Comparison of ENCODE assay signal across 13 cellular contexts in the genomic region with DNA sequence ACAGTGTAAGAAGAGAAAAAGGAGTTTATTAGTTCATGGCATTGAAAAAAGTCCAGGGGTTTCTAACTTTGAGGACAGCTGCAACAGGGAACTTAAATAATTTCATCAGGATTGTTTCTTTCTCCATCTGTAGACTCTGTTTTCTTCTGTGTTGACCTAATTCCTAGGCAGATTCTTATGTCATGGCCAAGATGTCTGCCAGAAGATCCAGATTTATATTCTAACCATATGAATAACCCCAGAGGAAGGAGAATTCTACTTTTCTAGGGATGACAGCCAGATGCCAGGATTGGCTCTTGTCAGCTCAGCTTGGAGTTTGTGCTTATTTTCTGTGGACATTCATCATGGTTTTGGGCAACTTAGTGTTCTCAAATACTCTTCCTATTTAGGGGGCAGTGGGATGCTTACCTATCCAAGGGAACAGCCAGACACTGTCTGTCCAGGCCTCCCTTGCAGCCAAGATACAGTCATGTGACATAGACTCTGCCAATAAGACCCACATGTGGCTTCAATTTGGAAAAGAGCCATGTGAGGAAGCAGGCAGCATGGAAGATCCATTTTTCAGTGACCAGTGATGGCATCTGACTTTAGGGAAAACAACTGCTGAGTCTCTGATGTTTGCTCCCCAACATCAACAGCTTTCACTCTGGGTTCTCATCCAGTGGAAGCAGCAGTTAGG. TPM values are rescaled to one million over a fixed set of nuclear protein-coding genes. Genes with fewer than 3 reads are reported as not detected.
A peak's percentile ranks its signal among the peaks of the same experiment; 100 is the strongest.
DNase-seq lines count a peak whose midpoint lies in the region; ATAC-seq lines count a peak whose summit lies in the region.
"Had no signal": no experiment of that assay in that cellular context is flagged by ENCODE, and none has a peak within 500 bp of the region (broad histone marks: within the 10 kb centered on the region; RNA-seq: fewer than 3 reads in every experiment).

No MANE protein-coding gene starts in this region.

- peaks cover 3% of the 10 kb centered on the region for H3K36me3 Mint-ChIP-seq in activated CD8-positive, alpha-beta T cell treated with anti-CD3 and anti-CD28 coated beads, Interleukin-2, amount 10 ng/mL, durations not matched to agents 7 days and 5 days (ENCODE audit: low read depth)

- peak overlapping the region; percentile 90 for H3K27ac ChIP-seq in subcutaneous abdominal adipose tissue (ENCODE audit: low read depth, low read length)
- H3K27ac ChIP-seq: VCaP had no signal

- peaks cover 5 to 18% (median 15%) of the 10 kb centered on the region in 5 donors for H3K4me1 ChIP-seq in subcutaneous abdominal adipose tissue (ENCODE audit: control insufficient read depth in 5 of 5, insufficient read depth in 5 of 5, low read length in 5 of 5)

- H3K27me3 Mint-ChIP-seq in activated CD8-positive, alpha-beta T cell treated with anti-CD3 and anti-CD28 coated beads, Interleukin-2, amount 10 ng/mL, durations not matched to agents 7 days and 5 days (ENCODE audit: low read depth) = no peaks in the 10 kb centered on the region
- H3K27me3 Mint-ChIP-seq: activated T-helper 17 cell treated with anti-CD3 and anti-CD28 coated beads, Interleukin-2, amount 50 U/mL, for 72 hours; naive thymus-derived CD4-positive, alpha-beta T cell had no signal

- DNase-seq in GM03348 (ENCODE audit: low spot score) = peak; percentile 31
- DNase-seq in amniotic epithelial cell (ENCODE audit: low read depth) = peak; percentile 6
- DNase-seq in medulla oblongata (ENCODE audit: extremely low spot score) = peak; percentile 18
- no peak for DNase-seq in activated CD8-positive, alpha-beta T cell treated with anti-CD3 and anti-CD28 coated beads, Interleukin-2, amount 10 ng/mL, durations not matched to agents 7 days and 5 days
- DNase-seq in mucosa of gallbladder (ENCODE audit: low spot score) = no peak
- no peak for DNase-seq in SW 1271 (lab: John Stamatoyannopoulos, UW)
- DNase-seq: naive thymus-derived CD4-positive, alpha-beta T cell; NCI-H2081 treated with DMSO at 0.1 percent for 48 hours; testis had no signal

- H3K9me3 ChIP-seq in subcutaneous abdominal adipose tissue (ENCODE audit: control insufficient read depth in 5 of 5, low read length in 5 of 5) = no peaks in the 10 kb centered on the region
- H3K9me3 ChIP-seq: testis had no signal

- no peak overlapping the region for H3K4me3 Mint-ChIP-seq in activated CD8-positive, alpha-beta T cell treated with anti-CD3 and anti-CD28 coated beads, Interleukin-2, amount 10 ng/mL, durations not matched to agents 7 days and 5 days
- H3K4me3 Mint-ChIP-seq: activated T-helper 17 cell treated with anti-CD3 and anti-CD28 coated beads, Interleukin-2, amount 50 U/mL, for 72 hours; naive thymus-derived CD4-positive, alpha-beta T cell had no signal

- CTCF ChIA-PET in activated CD8-positive, alpha-beta T cell treated with anti-CD3 and anti-CD28 coated beads, Interleukin-2, amount 10 ng/mL, durations not matched to agents 7 days and 5 days (lab: Charles Lee) = interaction anchor here (1.4 to 3.1 kb wide), 2 partner anchors 13 to 243 kb away, joined by 3 to 21 read pairs; no protein-coding TSS in a partner anchor

- POLR2A ChIA-PET in activated CD8-positive, alpha-beta T cell treated with anti-CD3 and anti-CD28 coated beads, Interleukin-2, amount 10 ng/mL, durations not matched to agents 7 days and 5 days (lab: Charles Lee) = interaction anchor here (0.6 kb wide), 1 partner anchor 354 kb away, joined by 5 read pairs; no protein-coding TSS in a partner anchor

- no peaks in the 10 kb centered on the region for H3K27me3 ChIP-seq in subcutaneous abdominal adipose tissue (ENCODE audit: control insufficient read depth in 5 of 5, insufficient read depth in 4 of 5, low read length in 5 of 5)
- H3K27me3 ChIP-seq: testis had no signal

- H3K9me3 Mint-ChIP-seq in activated CD8-positive, alpha-beta T cell treated with anti-CD3 and anti-CD28 coated beads, Interleukin-2, amount 10 ng/mL, durations not matched to agents 7 days and 5 days (ENCODE audit: insufficient read depth) = no peaks in the 10 kb centered on the region
- H3K9me3 Mint-ChIP-seq: activated T-helper 17 cell treated with anti-CD3 and anti-CD28 coated beads, Interleukin-2, amount 50 U/mL, for 72 hours; naive thymus-derived CD4-positive, alpha-beta T cell had no signal

- no peak for ATAC-seq in activated CD8-positive, alpha-beta T cell treated with anti-CD3 and anti-CD28 coated beads, Interleukin-2, amount 10 ng/mL, durations not matched to agents 7 days and 5 days
- ATAC-seq: activated T-helper 17 cell treated with anti-CD3 and anti-CD28 coated beads, Interleukin-2, amount 50 U/mL, for 72 hours had no signal

- H3K9ac ChIP-seq in subcutaneous abdominal adipose tissue (ENCODE audit: low read length in 5 of 5) = no peak overlapping the region

- H3K36me3 ChIP-seq in subcutaneous abdominal adipose tissue (ENCODE audit: control insufficient read depth in 5 of 5, insufficient read depth in 5 of 5, low read length in 5 of 5) = peaks cover 4 to 37% (median 31%) of the 10 kb centered on the region in 5 donors

- no peak overlapping the region for H3K27ac Mint-ChIP-seq in activated CD8-positive, alpha-beta T cell treated with anti-CD3 and anti-CD28 coated beads, Interleukin-2, amount 10 ng/mL, durations not matched to agents 7 days and 5 days
- H3K27ac Mint-ChIP-seq: activated T-helper 17 cell treated with anti-CD3 and anti-CD28 coated beads, Interleukin-2, amount 50 U/mL, for 72 hours had no signal

- peak overlapping the region in 1 of 5 donors; percentile 15 for H3K4me3 ChIP-seq in subcutaneous abdominal adipose tissue (ENCODE audit: low read depth in 1 of 5, low read length in 5 of 5)
- H3K4me3 ChIP-seq: testis had no signal

- H3K4me1 Mint-ChIP-seq in activated CD8-positive, alpha-beta T cell treated with anti-CD3 and anti-CD28 coated beads, Interleukin-2, amount 10 ng/mL, durations not matched to agents 7 days and 5 days (ENCODE audit: low read depth) = no peaks in the 10 kb centered on the region
- H3K4me1 Mint-ChIP-seq: activated T-helper 17 cell treated with anti-CD3 and anti-CD28 coated beads, Interleukin-2, amount 50 U/mL, for 72 hours had no signal

RNA-seq across cellular contexts. Expression of gene PCTP, which starts 18.2 kb away (rescaled TPM):
- 1 to 10 TPM; 7.7 to 8.2 TPM for total RNA-seq in activated CD8-positive, alpha-beta T cell treated with anti-CD3 and anti-CD28 coated beads, Interleukin-2, amount 10 ng/mL, durations not matched to agents 7 days and 5 days
- 18.8 TPM for total RNA-seq in mucosa of gallbladder

RNA-seq across cellular contexts. Expression of gene TMEM100, which starts 46.4 kb away (rescaled TPM):
- total RNA-seq in activated CD8-positive, alpha-beta T cell treated with anti-CD3 and anti-CD28 coated beads, Interleukin-2, amount 10 ng/mL, durations not matched to agents 7 days and 5 days = not detected
- total RNA-seq in mucosa of gallbladder = 18.2 TPM
- total RNA-seq: activated T-helper 17 cell treated with anti-CD3 and anti-CD28 coated beads, Interleukin-2, amount 50 U/mL, for 72 hours; kidney epithelial cell; naive thymus-derived CD4-positive, alpha-beta T cell had no signal

Comparison
In these comparisons a context has a peak if more than half of its experiments do, and no peak if none do; other contexts are left out.
1. DNase-seq: peak in GM03348 (single experiment), amniotic epithelial cell (single experiment) and medulla oblongata (single experiment); none in activated CD8-positive, alpha-beta T cell treated with anti-CD3 and anti-CD28 coated beads, Interleukin-2, amount 10 ng/mL, durations not matched to agents 7 days and 5 days (single experiment), mucosa of gallbladder (single experiment) and SW 1271 (0 of 2).
2. RNA of gene TMEM100, which starts 46.4 kb away (total RNA-seq): 18.2 TPM in mucosa of gallbladder (single experiment); not detected in activated CD8-positive, alpha-beta T cell treated with anti-CD3 and anti-CD28 coated beads, Interleukin-2, amount 10 ng/mL, durations not matched to agents 7 days and 5 days; every median in the first group is over 10 times any median in the second.